ENCODE assay signal across 1 cellular context in the genomic region with DNA sequence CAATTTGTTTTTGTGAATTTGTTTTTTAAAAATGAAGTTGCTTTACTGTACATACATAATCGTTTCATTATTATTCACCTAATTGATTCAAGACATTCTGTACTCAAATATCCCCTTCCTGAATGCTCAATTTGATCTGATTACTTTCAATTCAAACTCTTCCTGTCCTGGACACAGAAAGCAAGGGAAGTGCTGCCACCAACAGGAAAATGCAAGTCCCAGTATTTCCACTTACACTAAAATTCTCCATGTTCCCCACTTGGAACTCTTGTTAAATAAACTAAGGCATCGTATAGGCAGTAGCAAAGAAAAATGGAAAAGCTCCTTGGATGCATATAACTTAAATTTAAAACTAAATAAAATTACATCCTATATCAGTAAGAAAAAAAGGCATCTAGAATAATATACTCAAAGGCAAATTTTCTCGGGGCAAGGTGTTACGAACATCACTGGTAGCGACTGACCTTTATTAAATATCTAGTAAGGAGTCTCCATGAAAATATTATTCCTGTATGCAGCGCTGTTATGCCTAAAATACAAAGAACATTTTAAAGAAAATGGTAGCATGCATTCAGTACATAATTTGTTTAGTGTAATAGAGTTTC.
TF ChIP-seq lines count a peak whose summit lies in the region.

No MANE protein-coding gene starts in this region.

TF ChIP-seq in IMR-90, 13 proteins besides CTCF, POLR2A, EP300 and RAD21:
- TF ChIP-seq RFX5 (IDR thresholded peaks at IDR 0.05; ENCODE audit: low read depth, low read length) (no peak), NFE2L2 (IDR thresholded peaks at IDR 0.05; ENCODE audit: low read depth, low read length) (no peak), MXI1 (IDR thresholded peaks at IDR 0.05; ENCODE audit: borderline replicate concordance, low read depth, low read length) (no peak), RCOR1 (IDR thresholded peaks at IDR 0.05; ENCODE audit: insufficient replicate concordance, low read length) (no peak), MAZ (IDR thresholded peaks at IDR 0.05; ENCODE audit: borderline replicate concordance, low read depth, low read length) (no peak), MAFK (IDR thresholded peaks at IDR 0.05; ENCODE audit: low read depth, low read length) (no peak), FOS (IDR thresholded peaks at IDR 0.05; ENCODE audit: low read depth, low read length) (no peak), CEBPB (IDR thresholded peaks at IDR 0.05; ENCODE audit: low read depth, low read length) (no peak), BHLHE40 (IDR thresholded peaks at IDR 0.05; ENCODE audit: low read depth, low read length) (no peak), SMC3 (IDR thresholded peaks at IDR 0.05; ENCODE audit: low read depth, low read length) (no peak), USF2 (IDR thresholded peaks at IDR 0.05; ENCODE audit: low read depth, low read length) (no peak), CHD1 (IDR thresholded peaks at IDR 0.05; ENCODE audit: low read depth, low read length) (no peak)
- TF ChIP-seq, protein P1, sequence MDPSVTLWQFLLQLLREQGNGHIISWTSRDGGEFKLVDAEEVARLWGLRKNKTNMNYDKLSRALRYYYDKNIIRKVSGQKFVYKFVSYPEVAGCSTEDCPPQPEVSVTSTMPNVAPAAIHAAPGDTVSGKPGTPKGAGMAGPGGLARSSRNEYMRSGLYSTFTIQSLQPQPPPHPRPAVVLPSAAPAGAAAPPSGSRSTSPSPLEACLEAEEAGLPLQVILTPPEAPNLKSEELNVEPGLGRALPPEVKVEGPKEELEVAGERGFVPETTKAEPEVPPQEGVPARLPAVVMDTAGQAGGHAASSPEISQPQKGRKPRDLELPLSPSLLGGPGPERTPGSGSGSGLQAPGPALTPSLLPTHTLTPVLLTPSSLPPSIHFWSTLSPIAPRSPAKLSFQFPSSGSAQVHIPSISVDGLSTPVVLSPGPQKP (IDR thresholded peaks at IDR 0.05; ENCODE audit: borderline replicate concordance, low read depth, low read length): no peak
